Comparison of ENCODE assay signal across 16 cellular contexts in genomic region chr5:80959138-80959537, GRCh38. TPM values are rescaled to one million over a fixed set of nuclear protein-coding genes. Genes with fewer than 3 reads are reported as not detected.
DNase-seq lines count a peak whose midpoint lies in the region; ATAC-seq, FAIRE-seq and TF ChIP-seq lines count a peak whose summit lies in the region.
"Had no signal": no experiment of that assay in that cellular context is flagged by ENCODE, and none has a peak within 500 bp of the region (broad histone marks: within the 10 kb centered on the region; RNA-seq: fewer than 3 reads in every experiment).

No MANE protein-coding gene starts in this region.

- H3K9me3 Mint-ChIP-seq in CD4-positive, alpha-beta memory T cell, result no peaks in the 10 kb centered on the region
- no peaks in the 10 kb centered on the region for H3K9me3 Mint-ChIP-seq in activated naive CD8-positive, alpha-beta T cell treated with anti-CD3 and anti-CD28 coated beads, Interleukin-2, amount 50 U/mL, for 24 hours
- H3K9me3 Mint-ChIP-seq in mesothelial cell of epicardium, result no peaks in the 10 kb centered on the region

- TF ChIP-seq CTCF in mesothelial cell of epicardium (IDR thresholded peaks at IDR 0.05; ENCODE audit: unreplicated experiment), result no peak

- H3K36me3 Mint-ChIP-seq in CD4-positive, alpha-beta memory T cell, result peaks cover 0 to 11% of the 10 kb centered on the region in 2 donors
- no peaks in the 10 kb centered on the region for H3K36me3 Mint-ChIP-seq in activated naive CD8-positive, alpha-beta T cell treated with anti-CD3 and anti-CD28 coated beads, Interleukin-2, amount 50 U/mL, for 24 hours (ENCODE audit: low read depth)
- H3K36me3 Mint-ChIP-seq in mesothelial cell of epicardium, result no peaks in the 10 kb centered on the region

- intact Hi-C loops in CD4-positive, alpha-beta memory T cell (cut with micrococcal nuclease), result no loop called here

- peak overlapping the region; percentile 88 to 95 (median 90) for H3K4me3 Mint-ChIP-seq in CD4-positive, alpha-beta memory T cell
- H3K4me3 Mint-ChIP-seq in activated naive CD8-positive, alpha-beta T cell treated with anti-CD3 and anti-CD28 coated beads, Interleukin-2, amount 50 U/mL, for 24 hours, result peak overlapping the region; percentile 83
- H3K4me3 Mint-ChIP-seq in mesothelial cell of epicardium, result peak overlapping the region; percentile 64

- H3K27ac ChIP-seq in CD4-positive, alpha-beta memory T cell (ENCODE audit: low read depth, low read length), result no peak overlapping the region
- H3K27ac ChIP-seq: suprapubic skin had no signal

- no peaks in the 10 kb centered on the region for H3K27me3 Mint-ChIP-seq in CD4-positive, alpha-beta memory T cell
- peaks cover 6% of the 10 kb centered on the region for H3K27me3 Mint-ChIP-seq in activated naive CD8-positive, alpha-beta T cell treated with anti-CD3 and anti-CD28 coated beads, Interleukin-2, amount 50 U/mL, for 24 hours
- H3K27me3 Mint-ChIP-seq in mesothelial cell of epicardium (ENCODE audit: low read depth), result peaks cover 30% of the 10 kb centered on the region

- CTCF ChIA-PET in CD4-positive, alpha-beta memory T cell (lab: Charles Lee; ENCODE audit: partially characterized antibody), result interaction anchor here (1.1 to 3.2 kb wide), 7 partner anchors 20 to 149 kb away, joined by 3 to 17 read pairs (median 4); no protein-coding TSS in a partner anchor

- no peak for DNase-seq in CD4-positive, alpha-beta memory T cell
- no peak for DNase-seq in H7
- no peak for DNase-seq in activated naive CD8-positive, alpha-beta T cell treated with anti-CD3 and anti-CD28 coated beads, Interleukin-2, amount 50 U/mL, for 24 hours
- no peak for DNase-seq in mesothelial cell of epicardium (ENCODE audit: low spot score in 2 of 2, unreplicated experiment in 2 of 2)
- no peak for DNase-seq in HAP-1 (ENCODE audit: low spot score in 2 of 2)
- DNase-seq in cerebellar cortex (ENCODE audit: low spot score), result no peak
- DNase-seq in HTR-8/SVneo (ENCODE audit: insufficient read length, low spot score), result no peak
- DNase-seq: activated CD4-positive, alpha-beta T cell treated with anti-CD3 and anti-CD28 coated beads, Interleukin-2, amount 50 U/mL, for 48 hours; C1 segment of cervical spinal cord; NCI-H1105; sigmoid colon had no signal

- H3K27ac Mint-ChIP-seq in CD4-positive, alpha-beta memory T cell, result peak overlapping the region in 6 of 7 donors; percentile 77 to 94 (median 84)
- H3K27ac Mint-ChIP-seq in activated naive CD8-positive, alpha-beta T cell treated with anti-CD3 and anti-CD28 coated beads, Interleukin-2, amount 50 U/mL, for 24 hours, result peak overlapping the region; percentile 76
- no peak overlapping the region for H3K27ac Mint-ChIP-seq in mesothelial cell of epicardium

- POLR2A ChIA-PET in CD4-positive, alpha-beta memory T cell (lab: Charles Lee; ENCODE audit: partially characterized antibody), result interaction anchor here (0.6 to 5.1 kb wide), 4 partner anchors 16 to 1319 kb away, joined by 4 to 70 read pairs (median 5); partner anchors contain the start of gene RPS23

- FAIRE-seq in HTR-8/SVneo (lab: Jason Lieb, UNC), result no peak
- FAIRE-seq: frontal cortex, GM18507 had no signal

- H3K27me3 ChIP-seq in CD4-positive, alpha-beta memory T cell (ENCODE audit: insufficient read depth, low read length), result no peaks in the 10 kb centered on the region
- peaks cover 19% of the 10 kb centered on the region for H3K27me3 ChIP-seq in H7 (ENCODE audit: control insufficient read depth, insufficient read depth, low read length)
- H3K27me3 ChIP-seq in HAP-1 (ENCODE audit: low read depth), result no peaks in the 10 kb centered on the region

- H3K4me1 Mint-ChIP-seq in CD4-positive, alpha-beta memory T cell, result peaks cover 31 to 50% (median 38%) of the 10 kb centered on the region in 4 donors
- peaks cover 52% of the 10 kb centered on the region for H3K4me1 Mint-ChIP-seq in activated naive CD8-positive, alpha-beta T cell treated with anti-CD3 and anti-CD28 coated beads, Interleukin-2, amount 50 U/mL, for 24 hours
- H3K4me1 Mint-ChIP-seq in mesothelial cell of epicardium, result peaks cover 46% of the 10 kb centered on the region

- H3K9me3 ChIP-seq in CD4-positive, alpha-beta memory T cell (ENCODE audit: control insufficient read depth in 1 of 2, low read length in 2 of 2), result no peaks in the 10 kb centered on the region
- H3K9me3 ChIP-seq in HAP-1, result no peaks in the 10 kb centered on the region
- H3K9me3 ChIP-seq: sigmoid colon, suprapubic skin had no signal

- in situ Hi-C loops in HAP-1 (cut with MboI; ENCODE audit: low sequenced_read_pairs), result no loop called here

- H3K4me1 ChIP-seq in CD4-positive, alpha-beta memory T cell (ENCODE audit: insufficient read depth, low read length), result peaks cover 43% of the 10 kb centered on the region
- peaks cover 42% of the 10 kb centered on the region for H3K4me1 ChIP-seq in HAP-1

- H3K4me3 ChIP-seq in CD4-positive, alpha-beta memory T cell (ENCODE audit: low read length in 2 of 2), result no peak overlapping the region
- peak overlapping the region; percentile 66; the same call in 1 of the 2 replicates for H3K4me3 ChIP-seq in H7 (ENCODE audit: insufficient read depth, low read depth, low read length)
- H3K4me3 ChIP-seq in HAP-1, result no peak overlapping the region

- ATAC-seq in activated naive CD8-positive, alpha-beta T cell treated with anti-CD3 and anti-CD28 coated beads, Interleukin-2, amount 50 U/mL, for 24 hours, result no peak
- ATAC-seq in GM19467 (IDR thresholded peaks at IDR 0.05; ENCODE audit: unreplicated experiment), result no peak
- ATAC-seq: Panc1 had no signal

- H3K36me3 ChIP-seq in CD4-positive, alpha-beta memory T cell (ENCODE audit: insufficient read depth, low read length), result no peaks in the 10 kb centered on the region
- H3K36me3 ChIP-seq in H7 (replicated peaks; ENCODE audit: control insufficient read depth, insufficient read depth, low read length) (no peaks in the 10 kb centered on the region), HAP-1 (replicated peaks) (no peaks in the 10 kb centered on the region)
- H3K36me3 ChIP-seq: sigmoid colon, suprapubic skin had no signal

RNA-seq across cellular contexts. Expression of gene RASGRF2, which starts 1.0 kb away (rescaled TPM):
- 10 to 100 TPM; 33.7 to 39.3 TPM for total RNA-seq in CD4-positive, alpha-beta memory T cell
- 10 to 100 TPM; 10.0 to 16.9 TPM for polyA plus RNA-seq in CD4-positive, alpha-beta memory T cell
- total RNA-seq in H7 (2014; rRNA removed; shearing (Covaris generic)), result 4.0 and 5.3 TPM in 2 replicates
- 4.5 to 5.7 TPM (median 5.5 TPM) in 3 replicates for total RNA-seq in mesothelial cell of epicardium
